27 cellular contexts compared by ENCODE assay signal in genomic region chr14:36055052-36055378, GRCh38.
"Had no signal": no experiment of that assay in that cellular context is flagged by ENCODE, and none has a peak within 500 bp of the region (broad histone marks: within the 10 kb centered on the region; RNA-seq: fewer than 3 reads in every experiment).

No MANE protein-coding gene starts in this region.

- H3K4me2 ChIP-seq: hepatocyte had no signal

- H3K27me3 ChIP-seq: colonic mucosa, foreskin keratinocyte, gastroesophageal sphincter, heart left ventricle, hepatocyte, left lung had no signal

- H3K4me3 ChIP-seq: colonic mucosa, gastroesophageal sphincter, heart left ventricle, hepatocyte, left lung, lower lobe of right lung, mucosa of descending colon had no signal

- DNase-seq: colonic mucosa; cortex of kidney; effector CD8-positive, alpha-beta T cell; effector memory CD8-positive, alpha-beta T cell; endodermal cell; erythroblast; foreskin keratinocyte; hypothalamus; immature natural killer cell; islet precursor cell; kidney; kidney glomerular epithelial cell; left colon; left lung; lower lobe of right lung; mesenchymal stem cell; mucosa of descending colon; naive B cell had no signal

- H3K36me3 ChIP-seq: colonic mucosa, gastroesophageal sphincter, heart left ventricle, left lung, lower lobe of right lung had no signal

- H3K9me3 ChIP-seq: colonic mucosa, gastroesophageal sphincter, heart left ventricle, left lung, lower lobe of right lung, mucosa of descending colon had no signal

- H3K9me3 Mint-ChIP-seq: dendritic cell treated with granulocyte-macrophage colony-stimulating factor and Interleukin-4, amounts not matched to agents 40 ng/mL and 50 ng/mL, for 4 days; effector memory CD8-positive, alpha-beta T cell; endodermal cell; mesothelial cell of epicardium had no signal

- H2AFZ ChIP-seq: hepatocyte had no signal

- H3K27ac ChIP-seq: colonic mucosa, epithelial cell of prostate, foreskin keratinocyte, gastroesophageal sphincter, heart left ventricle, hepatocyte, left lung, lower lobe of right lung had no signal

- ATAC-seq: effector memory CD8-positive, alpha-beta T cell; esophagus mucosa; gastroesophageal sphincter; left colon; left lung; lower lobe of right lung; mucosa of descending colon had no signal

- H3K79me2 ChIP-seq: hepatocyte had no signal

- H3K36me3 Mint-ChIP-seq: immature natural killer cell, mesothelial cell of epicardium, naive B cell had no signal

- H3K27ac Mint-ChIP-seq: dendritic cell treated with granulocyte-macrophage colony-stimulating factor and Interleukin-4, amounts not matched to agents 40 ng/mL and 50 ng/mL, for 4 days; effector memory CD8-positive, alpha-beta T cell; endodermal cell; immature natural killer cell; mesothelial cell of epicardium; naive B cell had no signal

- H3K4me3 Mint-ChIP-seq: dendritic cell treated with granulocyte-macrophage colony-stimulating factor and Interleukin-4, amounts not matched to agents 40 ng/mL and 50 ng/mL, for 4 days; effector memory CD8-positive, alpha-beta T cell; endodermal cell; immature natural killer cell; mesothelial cell of epicardium; naive B cell had no signal

- FAIRE-seq: endometrium, frontal cortex, kidney had no signal

- H3K4me1 ChIP-seq: colonic mucosa, gastroesophageal sphincter, left lung, lower lobe of right lung had no signal

- H3K4me1 Mint-ChIP-seq: immature natural killer cell, naive B cell had no signal
